In the genomic region with DNA sequence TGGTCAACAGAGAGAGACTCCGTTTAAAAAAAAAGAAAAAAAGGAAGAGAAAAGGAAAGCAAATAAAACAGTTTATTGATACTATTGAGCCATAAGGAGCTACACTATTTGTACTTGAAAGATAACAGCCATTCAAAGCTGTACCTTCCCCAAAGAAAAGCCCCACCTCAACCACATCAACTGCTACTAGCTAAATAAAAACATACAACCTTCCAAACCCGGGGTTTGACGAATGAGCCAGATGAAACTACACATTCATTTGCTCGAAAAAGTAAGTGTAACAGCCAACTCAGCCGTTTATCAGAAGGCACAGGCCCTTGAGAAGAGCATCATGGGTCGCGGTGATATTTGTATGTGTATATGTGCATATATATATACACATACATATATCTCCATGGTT, we compare ENCODE assay signal across 13 cellular contexts.
A peak's percentile ranks its signal among the peaks of the same experiment; 100 is the strongest.
DNase-seq lines count a peak whose midpoint lies in the region; ATAC-seq and TF ChIP-seq lines count a peak whose summit lies in the region.
"Had no signal": no experiment of that assay in that cellular context is flagged by ENCODE, and none has a peak within 500 bp of the region (broad histone marks: within the 10 kb centered on the region; RNA-seq: fewer than 3 reads in every experiment).

No MANE protein-coding gene starts in this region.

- CTCF ChIA-PET in activated CD4-positive, alpha-beta T cell treated with anti-CD3 and anti-CD28 coated beads for 36 hours (lab: Charles Lee): interaction anchor here (0.6 to 1.6 kb wide), 10 partner anchors 9 to 313 kb away, joined by 3 to 5 read pairs (median 4); no protein-coding TSS in a partner anchor

- no peak for TF ChIP-seq POLR2A in GM18505 (IDR thresholded peaks at IDR 0.05; ENCODE audit: borderline replicate concordance, extremely low read depth, insufficient read depth, insufficient read length)

- peaks cover 56% of the 10 kb centered on the region for H3K4me1 Mint-ChIP-seq in activated CD4-positive, alpha-beta T cell treated with anti-CD3 and anti-CD28 coated beads for 36 hours
- peaks cover 62% of the 10 kb centered on the region for H3K4me1 Mint-ChIP-seq in central memory CD8-positive, alpha-beta T cell
- peaks cover 46% of the 10 kb centered on the region for H3K4me1 Mint-ChIP-seq in nephron progenitor cell

- no peak for TF ChIP-seq CTCF in nephron progenitor cell (IDR thresholded peaks at IDR 0.05)

- ATAC-seq in activated CD4-positive, alpha-beta T cell treated with anti-CD3 and anti-CD28 coated beads for 36 hours: peak; percentile 30
- ATAC-seq in HG02798 (IDR thresholded peaks at IDR 0.05; ENCODE audit: poor library complexity, unreplicated experiment): peak; percentile 13
- ATAC-seq in central memory CD8-positive, alpha-beta T cell (replicated peaks; ENCODE audit: extremely low read depth, poor library complexity, severe bottlenecking): no peak
- ATAC-seq in GM18505 (IDR thresholded peaks at IDR 0.05; ENCODE audit: unreplicated experiment): no peak

- intact Hi-C loops in activated CD4-positive, alpha-beta T cell treated with anti-CD3 and anti-CD28 coated beads for 36 hours (cut with DNase I, micrococcal nuclease): loop anchor here in 1 of 2 experiments (5.0 kb wide), 1 partner anchor 138 kb away; no protein-coding TSS in a partner anchor

- H3K4me3 Mint-ChIP-seq in activated CD4-positive, alpha-beta T cell treated with anti-CD3 and anti-CD28 coated beads for 36 hours: no peak overlapping the region
- H3K4me3 Mint-ChIP-seq in central memory CD8-positive, alpha-beta T cell: no peak overlapping the region
- H3K4me3 Mint-ChIP-seq in nephron progenitor cell: no peak overlapping the region

- H3K9me3 Mint-ChIP-seq in activated CD4-positive, alpha-beta T cell treated with anti-CD3 and anti-CD28 coated beads for 36 hours (ENCODE audit: low read depth): no peaks in the 10 kb centered on the region
- no peaks in the 10 kb centered on the region for H3K9me3 Mint-ChIP-seq in central memory CD8-positive, alpha-beta T cell
- no peaks in the 10 kb centered on the region for H3K9me3 Mint-ChIP-seq in nephron progenitor cell

- no peaks in the 10 kb centered on the region for H3K27me3 Mint-ChIP-seq in activated CD4-positive, alpha-beta T cell treated with anti-CD3 and anti-CD28 coated beads for 36 hours
- H3K27me3 Mint-ChIP-seq in central memory CD8-positive, alpha-beta T cell: no peaks in the 10 kb centered on the region
- H3K27me3 Mint-ChIP-seq in nephron progenitor cell (ENCODE audit: low read depth, poor library complexity): peaks cover 6% of the 10 kb centered on the region

- peaks cover 4% of the 10 kb centered on the region for H3K36me3 Mint-ChIP-seq in activated CD4-positive, alpha-beta T cell treated with anti-CD3 and anti-CD28 coated beads for 36 hours (ENCODE audit: low read depth)
- H3K36me3 Mint-ChIP-seq in central memory CD8-positive, alpha-beta T cell (ENCODE audit: insufficient read depth): peaks cover 14% of the 10 kb centered on the region
- no peaks in the 10 kb centered on the region for H3K36me3 Mint-ChIP-seq in nephron progenitor cell (ENCODE audit: low read depth)

- peak overlapping the region; percentile 47 for H3K27ac Mint-ChIP-seq in activated CD4-positive, alpha-beta T cell treated with anti-CD3 and anti-CD28 coated beads for 36 hours
- H3K27ac Mint-ChIP-seq in central memory CD8-positive, alpha-beta T cell (ENCODE audit: low read depth): peak overlapping the region; percentile 35
- H3K27ac Mint-ChIP-seq in nephron progenitor cell: peak overlapping the region; percentile 27

- DNase-seq in activated CD4-positive, alpha-beta T cell treated with anti-CD3 and anti-CD28 coated beads for 36 hours: peak; percentile 27
- no peak for DNase-seq in activated CD4-positive, alpha-beta T cell treated with anti-CD3 and anti-CD28 coated beads for 4 hours
- DNase-seq in central memory CD8-positive, alpha-beta T cell (ENCODE audit: low spot score in 2 of 2): no peak
- no peak for DNase-seq in nephron progenitor cell
- DNase-seq in cerebellum (ENCODE audit: low spot score): no peak
- no peak for DNase-seq in A172 (ENCODE audit: low spot score)
- DNase-seq: activated CD4-positive, alpha-beta T cell treated with anti-CD3 and anti-CD28 coated beads for 1 hour; Calu3; NCI-H2171; SK-N-SH; spleen had no signal

- POLR2A ChIA-PET in activated CD4-positive, alpha-beta T cell treated with anti-CD3 and anti-CD28 coated beads for 36 hours (lab: Charles Lee): interaction anchor here (0.6 to 2.6 kb wide), 8 partner anchors 9 to 90 kb away, joined by 3 to 14 read pairs (median 6); no protein-coding TSS in a partner anchor

Comparison
In these comparisons a context has a peak if more than half of its experiments do, and no peak if none do; other contexts are left out.
1. ATAC-seq: peak in activated CD4-positive, alpha-beta T cell treated with anti-CD3 and anti-CD28 coated beads for 36 hours (single experiment) and HG02798 (single experiment); none in central memory CD8-positive, alpha-beta T cell (single experiment) and GM18505 (single experiment).
2. Peak in every context shown above with its lines, with median percentiles within 50 percentile points of each other: H3K27ac Mint-ChIP-seq.